In genomic region chr1:35884934-35885333, GRCh38 we compare ENCODE assay signal across 16 cellular contexts. TPM values are rescaled to one million over a fixed set of nuclear protein-coding genes. Genes with fewer than 3 reads are reported as not detected.
DNase-seq lines count a peak whose midpoint lies in the region; ATAC-seq and TF ChIP-seq lines count a peak whose summit lies in the region.
"Had no signal": no experiment of that assay in that cellular context is flagged by ENCODE, and none has a peak within 500 bp of the region (broad histone marks: within the 10 kb centered on the region; RNA-seq: fewer than 3 reads in every experiment).

No MANE protein-coding gene starts in this region.

- H3K4me1 ChIP-seq in Karpas-422 (ENCODE audit: low read length) = peaks cover 44% of the 10 kb centered on the region

- H3K27me3 Mint-ChIP-seq in activated CD4-positive, alpha-beta memory T cell treated with anti-CD3 and anti-CD28 coated beads, Interleukin-2, amount 10 ng/mL, durations not matched to agents 7 days and 5 days = peaks cover 6% of the 10 kb centered on the region
- H3K27me3 Mint-ChIP-seq in activated CD4-positive, alpha-beta memory T cell treated with anti-CD3 and anti-CD28 coated beads for 36 hours = no peaks in the 10 kb centered on the region
- H3K27me3 Mint-ChIP-seq in chondrocyte (ENCODE audit: low read depth) = no peaks in the 10 kb centered on the region
- no peaks in the 10 kb centered on the region for H3K27me3 Mint-ChIP-seq in stimulated activated memory B cell treated with anti-CD40 and anti-IgM and Interleukin-4, amounts not matched to agents 10 μg/mL and 1 μg/mL and 100 μg/mL, for 72 hours

- peaks cover 5% of the 10 kb centered on the region; the same call in 1 of the 2 replicates for H3K36me3 ChIP-seq in Karpas-422 (ENCODE audit: insufficient read depth, low read length)
- no peaks in the 10 kb centered on the region for H3K36me3 ChIP-seq in neural cell (ENCODE audit: insufficient read depth, low read length)
- H3K36me3 ChIP-seq: ovary had no signal

- H2AFZ ChIP-seq in Karpas-422 (ENCODE audit: low read length) = no peak overlapping the region
- H2AFZ ChIP-seq in neural cell (ENCODE audit: low read depth, low read length) = no peak overlapping the region

- H3K9me2 ChIP-seq in Karpas-422 (replicated peaks; ENCODE audit: insufficient read depth, low read length) (no peaks in the 10 kb centered on the region), neural cell (ENCODE audit: insufficient read depth, low read length) (no peaks in the 10 kb centered on the region)
- H3K9me2 ChIP-seq: SK-N-SH had no signal

- TF ChIP-seq EP300 in neural cell (conservative IDR thresholded peaks at IDR 0.05; ENCODE audit: poor library complexity, severe bottlenecking) = no peak

- H3K27me3 ChIP-seq in Karpas-422 (ENCODE audit: low read length) (no peaks in the 10 kb centered on the region), neural cell (ENCODE audit: insufficient read depth, low read depth, low read length) (no peaks in the 10 kb centered on the region)
- H3K27me3 ChIP-seq: ovary had no signal

- H3K4me2 ChIP-seq in Karpas-422 (ENCODE audit: low read depth, low read length, poor library complexity, severe bottlenecking) = peak overlapping the region; percentile 92
- no peak overlapping the region for H3K4me2 ChIP-seq in neural cell (ENCODE audit: low read length)

- DNase-seq in activated CD4-positive, alpha-beta memory T cell treated with anti-CD3 and anti-CD28 coated beads, Interleukin-2, amount 10 ng/mL, durations not matched to agents 7 days and 5 days = no peak
- no peak for DNase-seq in activated CD4-positive, alpha-beta memory T cell treated with anti-CD3 and anti-CD28 coated beads for 36 hours
- DNase-seq in Karpas-422 = peak; percentile 40
- DNase-seq in chondrocyte (ENCODE audit: low spot score) = no peak
- DNase-seq in NCI-H1694 treated with DMSO at 0.1 percent for 48 hours (lab: John Stamatoyannopoulos, UW) = no peak
- DNase-seq: ACHN; activated CD4-positive, alpha-beta T cell treated with anti-CD3 and anti-CD28 coated beads for 1 hour; effector CD4-positive, alpha-beta T cell; IMR-90; lower lobe of right lung; NCI-H446; ovary; SK-N-SH had no signal

- no peak for ATAC-seq in stimulated activated memory B cell treated with anti-CD40 and anti-IgM and Interleukin-4, amounts not matched to agents 10 μg/mL and 1 μg/mL and 100 μg/mL, for 72 hours
- no peak for ATAC-seq in GM21723 (IDR thresholded peaks at IDR 0.05; ENCODE audit: unreplicated experiment)
- ATAC-seq: lower lobe of right lung had no signal

- peaks cover 55% of the 10 kb centered on the region for H3K4me1 Mint-ChIP-seq in activated CD4-positive, alpha-beta memory T cell treated with anti-CD3 and anti-CD28 coated beads, Interleukin-2, amount 10 ng/mL, durations not matched to agents 7 days and 5 days
- H3K4me1 Mint-ChIP-seq in activated CD4-positive, alpha-beta memory T cell treated with anti-CD3 and anti-CD28 coated beads for 36 hours (ENCODE audit: low read depth) = peaks cover 46% of the 10 kb centered on the region
- peaks cover 33% of the 10 kb centered on the region for H3K4me1 Mint-ChIP-seq in chondrocyte (ENCODE audit: low read depth)
- H3K4me1 Mint-ChIP-seq in stimulated activated memory B cell treated with anti-CD40 and anti-IgM and Interleukin-4, amounts not matched to agents 10 μg/mL and 1 μg/mL and 100 μg/mL, for 72 hours = peaks cover 56% of the 10 kb centered on the region

- CTCF ChIA-PET in activated CD4-positive, alpha-beta memory T cell treated with anti-CD3 and anti-CD28 coated beads, Interleukin-2, amount 10 ng/mL, durations not matched to agents 7 days and 5 days (lab: Charles Lee) = interaction anchor here (0.5 to 1.3 kb wide), 2 partner anchors 117 to 431 kb away, joined by 3 read pairs; no protein-coding TSS in a partner anchor
- CTCF ChIA-PET in activated CD4-positive, alpha-beta memory T cell treated with anti-CD3 and anti-CD28 coated beads for 36 hours (lab: Charles Lee) = no interaction called here

- no peaks in the 10 kb centered on the region for H3K9me3 Mint-ChIP-seq in activated CD4-positive, alpha-beta memory T cell treated with anti-CD3 and anti-CD28 coated beads, Interleukin-2, amount 10 ng/mL, durations not matched to agents 7 days and 5 days
- no peaks in the 10 kb centered on the region for H3K9me3 Mint-ChIP-seq in activated CD4-positive, alpha-beta memory T cell treated with anti-CD3 and anti-CD28 coated beads for 36 hours
- no peaks in the 10 kb centered on the region for H3K9me3 Mint-ChIP-seq in chondrocyte (ENCODE audit: low read depth)
- H3K9me3 Mint-ChIP-seq in stimulated activated memory B cell treated with anti-CD40 and anti-IgM and Interleukin-4, amounts not matched to agents 10 μg/mL and 1 μg/mL and 100 μg/mL, for 72 hours = no peaks in the 10 kb centered on the region

- H3K36me3 Mint-ChIP-seq in activated CD4-positive, alpha-beta memory T cell treated with anti-CD3 and anti-CD28 coated beads, Interleukin-2, amount 10 ng/mL, durations not matched to agents 7 days and 5 days (ENCODE audit: low read depth) = peaks cover 6% of the 10 kb centered on the region
- peaks cover 6% of the 10 kb centered on the region for H3K36me3 Mint-ChIP-seq in activated CD4-positive, alpha-beta memory T cell treated with anti-CD3 and anti-CD28 coated beads for 36 hours
- H3K36me3 Mint-ChIP-seq in chondrocyte (ENCODE audit: low read depth) = peaks cover 5% of the 10 kb centered on the region
- H3K36me3 Mint-ChIP-seq in stimulated activated memory B cell treated with anti-CD40 and anti-IgM and Interleukin-4, amounts not matched to agents 10 μg/mL and 1 μg/mL and 100 μg/mL, for 72 hours = peaks cover 8% of the 10 kb centered on the region

- H3K27ac Mint-ChIP-seq in activated CD4-positive, alpha-beta memory T cell treated with anti-CD3 and anti-CD28 coated beads, Interleukin-2, amount 10 ng/mL, durations not matched to agents 7 days and 5 days = no peak overlapping the region
- no peak overlapping the region for H3K27ac Mint-ChIP-seq in activated CD4-positive, alpha-beta memory T cell treated with anti-CD3 and anti-CD28 coated beads for 36 hours
- peak overlapping the region; percentile 3 for H3K27ac Mint-ChIP-seq in chondrocyte (ENCODE audit: unreplicated experiment)
- H3K27ac Mint-ChIP-seq in stimulated activated memory B cell treated with anti-CD40 and anti-IgM and Interleukin-4, amounts not matched to agents 10 μg/mL and 1 μg/mL and 100 μg/mL, for 72 hours = no peak overlapping the region

- intact Hi-C loops in activated CD4-positive, alpha-beta memory T cell treated with anti-CD3 and anti-CD28 coated beads for 36 hours (cut with micrococcal nuclease) = no loop called here

- no peaks in the 10 kb centered on the region for H3F3A ChIP-seq in neural cell (ENCODE audit: insufficient read depth, low read length, poor library complexity, severe bottlenecking)

- H4K20me1 ChIP-seq in Karpas-422 (ENCODE audit: insufficient read depth, low read depth, low read length) (peaks cover 5% of the 10 kb centered on the region; the same call in 1 of the 2 replicates), neural cell (ENCODE audit: insufficient read depth) (no peaks in the 10 kb centered on the region)

- peak overlapping the region; percentile 47 for H3K4me3 Mint-ChIP-seq in activated CD4-positive, alpha-beta memory T cell treated with anti-CD3 and anti-CD28 coated beads, Interleukin-2, amount 10 ng/mL, durations not matched to agents 7 days and 5 days
- H3K4me3 Mint-ChIP-seq in activated CD4-positive, alpha-beta memory T cell treated with anti-CD3 and anti-CD28 coated beads for 36 hours = no peak overlapping the region
- H3K4me3 Mint-ChIP-seq in chondrocyte (ENCODE audit: unreplicated experiment) = no peak overlapping the region
- H3K4me3 Mint-ChIP-seq in stimulated activated memory B cell treated with anti-CD40 and anti-IgM and Interleukin-4, amounts not matched to agents 10 μg/mL and 1 μg/mL and 100 μg/mL, for 72 hours = no peak overlapping the region

- TF ChIP-seq RAD21 in neural cell (conservative IDR thresholded peaks at IDR 0.05) = no peak

- H3K4me3 ChIP-seq in Karpas-422 (ENCODE audit: low read length) = no peak overlapping the region
- peak overlapping the region; percentile 99 for H3K4me3 ChIP-seq in neural cell (ENCODE audit: low read length)

- H3K79me2 ChIP-seq in Karpas-422 (ENCODE audit: low read length) (peaks cover 58% of the 10 kb centered on the region), neural cell (replicated peaks; ENCODE audit: insufficient read depth, low read length) (peaks cover 44% of the 10 kb centered on the region)

- POLR2A ChIA-PET in activated CD4-positive, alpha-beta memory T cell treated with anti-CD3 and anti-CD28 coated beads, Interleukin-2, amount 10 ng/mL, durations not matched to agents 7 days and 5 days (lab: Charles Lee) = interaction anchor here (1.5 kb wide), 1 partner anchor 46 kb away, joined by 7 read pairs; the partner anchor contains the start of gene AGO3
- POLR2A ChIA-PET in activated CD4-positive, alpha-beta memory T cell treated with anti-CD3 and anti-CD28 coated beads for 36 hours (lab: Charles Lee) = no interaction called here

- H3K27ac ChIP-seq in Karpas-422 (ENCODE audit: low read length) = peak overlapping the region; percentile 30; the same call in 1 of the 2 replicates
- H3K27ac ChIP-seq in neural cell (ENCODE audit: low read length) = no peak overlapping the region
- H3K27ac ChIP-seq: lower lobe of right lung had no signal

- no peaks in the 10 kb centered on the region for H3K9me3 ChIP-seq in Karpas-422 (ENCODE audit: low read length)
- no peaks in the 10 kb centered on the region for H3K9me3 ChIP-seq in neural cell (ENCODE audit: low read length)
- H3K9me3 ChIP-seq: lower lobe of right lung, ovary, SK-N-SH had no signal

- TF ChIP-seq CTCF in chondrocyte (IDR thresholded peaks at IDR 0.05) (no peak), neural cell (IDR thresholded peaks at IDR 0.05; ENCODE audit: poor library complexity, severe bottlenecking) (no peak)

- H3K9ac ChIP-seq in Karpas-422 (ENCODE audit: low read length) (no peak overlapping the region), neural cell (ENCODE audit: low read length) (no peak overlapping the region)
- H3K9ac ChIP-seq: SK-N-SH had no signal

RNA-seq across cellular contexts. Expression of gene AGO1, which starts 1.9 kb away (rescaled TPM):
- 10 to 100 TPM; 20.8 to 21.0 TPM for total RNA-seq in activated CD4-positive, alpha-beta memory T cell treated with anti-CD3 and anti-CD28 coated beads, Interleukin-2, amount 10 ng/mL, durations not matched to agents 7 days and 5 days
- 10 to 100 TPM; 28.8 TPM for total RNA-seq in activated CD4-positive, alpha-beta memory T cell treated with anti-CD3 and anti-CD28 coated beads for 36 hours
- total RNA-seq in Karpas-422 (2014; rRNA removed; shearing (Covaris generic); ENCODE audit: low replicate concordance) = 18.7 and 21.4 TPM in 2 replicates
- total RNA-seq in chondrocyte = 23.5 to 35.8 TPM (median 24.6 TPM) in 3 replicates
- 13.0 and 15.0 TPM in 2 replicates for polyA plus RNA-seq in neural cell
- polyA minus RNA-seq in neural cell = 30.4 and 38.5 TPM in 2 replicates

RNA-seq across cellular contexts. Expression of gene AGO3, which starts 46.0 kb away (rescaled TPM):
- total RNA-seq in activated CD4-positive, alpha-beta memory T cell treated with anti-CD3 and anti-CD28 coated beads, Interleukin-2, amount 10 ng/mL, durations not matched to agents 7 days and 5 days = 10 to 100 TPM; 22.2 to 22.8 TPM
- 10 to 100 TPM; 23.1 to 25.3 TPM for total RNA-seq in activated CD4-positive, alpha-beta memory T cell treated with anti-CD3 and anti-CD28 coated beads for 36 hours
- total RNA-seq in Karpas-422 (2014; rRNA removed; shearing (Covaris generic); ENCODE audit: low replicate concordance) = 21.2 and 46.8 TPM in 2 replicates
- 26.0 to 34.5 TPM (median 26.1 TPM) in 3 replicates for total RNA-seq in chondrocyte
- polyA plus RNA-seq in neural cell = 9.4 and 10.2 TPM in 2 replicates
- 36.8 and 41.9 TPM in 2 replicates for polyA minus RNA-seq in neural cell
